ENCODE assay signal across 23 cellular contexts in genomic region chr13:59641758-59642157, GRCh38.
DNase-seq lines count a peak whose midpoint lies in the region; ATAC-seq and TF ChIP-seq lines count a peak whose summit lies in the region.
"Had no signal": no experiment of that assay in that cellular context is flagged by ENCODE, and none has a peak within 500 bp of the region (broad histone marks: within the 10 kb centered on the region; RNA-seq: fewer than 3 reads in every experiment).

No MANE protein-coding gene starts in this region.

- H3K27ac Mint-ChIP-seq in osteocyte (ENCODE audit: unreplicated experiment), result peak overlapping the region; percentile 47
- H3K27ac Mint-ChIP-seq: activated CD4-positive, alpha-beta memory T cell treated with anti-CD3 and anti-CD28 coated beads, Interleukin-2, amount 10 ng/mL, durations not matched to agents 7 days and 5 days; activated naive CD8-positive, alpha-beta T cell treated with anti-CD3 and anti-CD28 coated beads, Interleukin-2, amount 10 ng/mL, durations not matched to agents 7 days and 5 days; B cell; stimulated activated effector memory CD8-positive, alpha-beta T cell treated with anti-CD3 and anti-CD28 coated beads, Interleukin-12 subunit alpha, Interleukin-12 subunit beta, amount 100 ng/mL, for 72 hours had no signal

- H3K9me3 Mint-ChIP-seq in osteocyte (ENCODE audit: unreplicated experiment), result no peaks in the 10 kb centered on the region
- H3K9me3 Mint-ChIP-seq: activated CD4-positive, alpha-beta memory T cell treated with anti-CD3 and anti-CD28 coated beads, Interleukin-2, amount 10 ng/mL, durations not matched to agents 7 days and 5 days; activated naive CD8-positive, alpha-beta T cell treated with anti-CD3 and anti-CD28 coated beads, Interleukin-2, amount 10 ng/mL, durations not matched to agents 7 days and 5 days; stimulated activated effector memory CD8-positive, alpha-beta T cell treated with anti-CD3 and anti-CD28 coated beads, Interleukin-12 subunit alpha, Interleukin-12 subunit beta, amount 100 ng/mL, for 72 hours had no signal

- DNase-seq in NCI-H2171 treated with DMSO at 0.1 percent for 48 hours (lab: John Stamatoyannopoulos, UW) (peak; percentile 21), NCI-H2171 (lab: John Stamatoyannopoulos, UW) (no peak), NAMALWA (ENCODE audit: low spot score) (peak; percentile 29), fibroblast of gingiva (ENCODE audit: low read depth) (peak; percentile 30), osteocyte (ENCODE audit: extremely low spot score, unreplicated experiment) (no peak), globus pallidus (ENCODE audit: low spot score) (no peak), SIG-M5 treated with dmso at 0.1 percent for 504 hours (lab: John Stamatoyannopoulos, UW; ENCODE audit: unreplicated experiment) (no peak)
- DNase-seq: activated CD4-positive, alpha-beta memory T cell treated with anti-CD3 and anti-CD28 coated beads, Interleukin-2, amount 10 ng/mL, durations not matched to agents 7 days and 5 days; activated CD4-positive, CD25-positive, alpha-beta regulatory T cell treated with anti-CD3 and anti-CD28 coated beads, Interleukin-2, amount 50 U/mL, for 72 hours; activated naive CD8-positive, alpha-beta T cell treated with anti-CD3 and anti-CD28 coated beads, Interleukin-2, amount 10 ng/mL, durations not matched to agents 7 days and 5 days; effector memory CD4-positive, alpha-beta T cell; erythroblast; kidney; lower lobe of right lung; NCI-H146; SIG-M5; stimulated activated CD4-positive, alpha-beta T cell treated with anti-CD3 and anti-CD28 coated beads, Interleukin-2, amount 100 ng/mL, for 48 hours; T-helper 1 cell had no signal

- no peaks in the 10 kb centered on the region for H3K36me3 Mint-ChIP-seq in osteocyte (ENCODE audit: unreplicated experiment)
- H3K36me3 Mint-ChIP-seq: activated naive CD8-positive, alpha-beta T cell treated with anti-CD3 and anti-CD28 coated beads, Interleukin-2, amount 10 ng/mL, durations not matched to agents 7 days and 5 days; stimulated activated effector memory CD8-positive, alpha-beta T cell treated with anti-CD3 and anti-CD28 coated beads, Interleukin-12 subunit alpha, Interleukin-12 subunit beta, amount 100 ng/mL, for 72 hours had no signal

- no peak for TF ChIP-seq CTCF in osteocyte (IDR thresholded peaks at IDR 0.05)

- no peaks in the 10 kb centered on the region for H3K27me3 Mint-ChIP-seq in osteocyte (ENCODE audit: unreplicated experiment)
- H3K27me3 Mint-ChIP-seq: B cell had no signal

- H3K4me1 Mint-ChIP-seq in osteocyte (ENCODE audit: unreplicated experiment), result peaks cover 38% of the 10 kb centered on the region
- H3K4me1 Mint-ChIP-seq: activated CD4-positive, alpha-beta memory T cell treated with anti-CD3 and anti-CD28 coated beads, Interleukin-2, amount 10 ng/mL, durations not matched to agents 7 days and 5 days; activated naive CD8-positive, alpha-beta T cell treated with anti-CD3 and anti-CD28 coated beads, Interleukin-2, amount 10 ng/mL, durations not matched to agents 7 days and 5 days; B cell had no signal

- no peak overlapping the region for H3K4me3 Mint-ChIP-seq in osteocyte (ENCODE audit: unreplicated experiment)
- H3K4me3 Mint-ChIP-seq: activated CD4-positive, alpha-beta memory T cell treated with anti-CD3 and anti-CD28 coated beads, Interleukin-2, amount 10 ng/mL, durations not matched to agents 7 days and 5 days; activated naive CD8-positive, alpha-beta T cell treated with anti-CD3 and anti-CD28 coated beads, Interleukin-2, amount 10 ng/mL, durations not matched to agents 7 days and 5 days; B cell; stimulated activated effector memory CD8-positive, alpha-beta T cell treated with anti-CD3 and anti-CD28 coated beads, Interleukin-12 subunit alpha, Interleukin-12 subunit beta, amount 100 ng/mL, for 72 hours had no signal

- no peak for ATAC-seq in GM18858 (IDR thresholded peaks at IDR 0.05; ENCODE audit: unreplicated experiment)
- ATAC-seq: GM12878; lower lobe of right lung; Panc1; stimulated activated effector memory CD8-positive, alpha-beta T cell treated with anti-CD3 and anti-CD28 coated beads, Interleukin-12 subunit alpha, Interleukin-12 subunit beta, amount 100 ng/mL, for 72 hours had no signal

Comparison
In these comparisons a context has a peak if more than half of its experiments do, and no peak if none do; other contexts are left out.
1. DNase-seq: peak in NCI-H2171 treated with DMSO at 0.1 percent for 48 hours (single experiment), NAMALWA (single experiment) and fibroblast of gingiva (single experiment); none in NCI-H2171 (single experiment), osteocyte (single experiment), globus pallidus (single experiment) and SIG-M5 treated with dmso at 0.1 percent for 504 hours (single experiment).